Comparison of ENCODE assay signal across 16 cellular contexts in the genomic region with DNA sequence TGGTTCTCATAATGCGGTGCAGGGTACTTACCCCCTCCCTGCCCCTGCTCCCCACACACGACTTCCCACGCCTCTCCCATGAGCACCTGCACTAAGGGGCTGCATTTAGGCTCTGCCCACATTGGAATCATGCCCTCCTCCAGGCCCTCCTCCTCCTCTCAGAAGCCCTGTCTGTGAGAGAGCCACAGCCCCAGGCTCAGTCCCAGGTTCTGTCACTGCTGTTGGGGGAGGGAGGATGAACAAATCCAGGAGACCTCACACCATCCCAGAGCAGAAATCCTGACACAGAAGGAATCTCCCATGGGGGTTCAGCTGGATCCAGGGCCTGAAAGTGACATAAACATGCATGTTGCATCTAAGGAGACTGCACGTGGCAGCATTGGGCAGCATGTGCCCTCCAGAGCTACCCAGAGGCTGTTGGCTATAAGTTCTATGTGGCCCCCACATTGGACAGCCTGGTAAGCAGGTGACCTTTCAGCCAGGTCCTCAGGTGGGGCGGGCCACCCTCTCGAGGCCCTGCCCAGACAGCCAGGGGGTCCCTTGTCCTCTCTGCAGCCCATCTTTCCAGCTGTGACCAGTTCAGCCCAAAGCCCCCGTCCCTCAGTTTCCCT. TPM values are rescaled to one million over a fixed set of nuclear protein-coding genes. Genes with fewer than 3 reads are reported as not detected.
DNase-seq lines count a peak whose midpoint lies in the region; ATAC-seq and TF ChIP-seq lines count a peak whose summit lies in the region.
"Had no signal": no experiment of that assay in that cellular context is flagged by ENCODE, and none has a peak within 500 bp of the region (broad histone marks: within the 10 kb centered on the region; RNA-seq: fewer than 3 reads in every experiment).

No MANE protein-coding gene starts in this region.

- H3K27ac ChIP-seq in naive thymus-derived CD4-positive, alpha-beta T cell (ENCODE audit: low read depth, low read length): no peak overlapping the region
- H3K27ac ChIP-seq in Peyer's patch: peak overlapping the region in 1 of 4 donors; percentile 25

- H3K4me3 Mint-ChIP-seq in stimulated activated naive CD8-positive, alpha-beta T cell treated with anti-CD3 and anti-CD28 coated beads, Interleukin-15, Interleukin-2, amounts not matched to agents 100 ng/mL and 50 ng/mL, for 24 hours: no peak overlapping the region
- H3K4me3 Mint-ChIP-seq in activated naive CD8-positive, alpha-beta T cell: no peak overlapping the region
- no peak overlapping the region for H3K4me3 Mint-ChIP-seq in naive thymus-derived CD4-positive, alpha-beta T cell

- H3K9me3 ChIP-seq in naive thymus-derived CD4-positive, alpha-beta T cell (ENCODE audit: control insufficient read depth in 2 of 3, low read length in 3 of 3): no peaks in the 10 kb centered on the region
- H3K9me3 ChIP-seq in Peyer's patch: no peaks in the 10 kb centered on the region
- H3K9me3 ChIP-seq: breast epithelium had no signal

- intact Hi-C loops in naive thymus-derived CD4-positive, alpha-beta T cell (cut with micrococcal nuclease): no loop called here
- intact Hi-C loops in posterior cingulate gyrus (cut with DNase I): no loop called here

- H3K27me3 ChIP-seq in naive thymus-derived CD4-positive, alpha-beta T cell (ENCODE audit: control insufficient read depth in 2 of 2, insufficient read depth in 2 of 2, low read length in 2 of 2): no peaks in the 10 kb centered on the region
- H3K27me3 ChIP-seq in Peyer's patch: no peaks in the 10 kb centered on the region
- H3K27me3 ChIP-seq: breast epithelium had no signal

- H3K36me3 Mint-ChIP-seq in stimulated activated naive CD8-positive, alpha-beta T cell treated with anti-CD3 and anti-CD28 coated beads, Interleukin-15, Interleukin-2, amounts not matched to agents 100 ng/mL and 50 ng/mL, for 24 hours (ENCODE audit: low read depth): peaks cover 9% of the 10 kb centered on the region
- no peaks in the 10 kb centered on the region for H3K36me3 Mint-ChIP-seq in activated naive CD8-positive, alpha-beta T cell
- peaks cover 0 to 8% (median 7%) of the 10 kb centered on the region in 5 donors for H3K36me3 Mint-ChIP-seq in naive thymus-derived CD4-positive, alpha-beta T cell

- no peaks in the 10 kb centered on the region for H3K27me3 Mint-ChIP-seq in stimulated activated naive CD8-positive, alpha-beta T cell treated with anti-CD3 and anti-CD28 coated beads, Interleukin-15, Interleukin-2, amounts not matched to agents 100 ng/mL and 50 ng/mL, for 24 hours
- H3K27me3 Mint-ChIP-seq in activated naive CD8-positive, alpha-beta T cell: no peaks in the 10 kb centered on the region
- H3K27me3 Mint-ChIP-seq in naive thymus-derived CD4-positive, alpha-beta T cell: no peaks in the 10 kb centered on the region

- CTCF ChIA-PET in naive thymus-derived CD4-positive, alpha-beta T cell (lab: Charles Lee): no interaction called here

- POLR2A ChIA-PET in naive thymus-derived CD4-positive, alpha-beta T cell (lab: Charles Lee): no interaction called here

- TF ChIP-seq POLR2A in Peyer's patch (IDR thresholded peaks at IDR 0.05): no peak

- H3K9me3 Mint-ChIP-seq in stimulated activated naive CD8-positive, alpha-beta T cell treated with anti-CD3 and anti-CD28 coated beads, Interleukin-15, Interleukin-2, amounts not matched to agents 100 ng/mL and 50 ng/mL, for 24 hours: no peaks in the 10 kb centered on the region
- no peaks in the 10 kb centered on the region for H3K9me3 Mint-ChIP-seq in activated naive CD8-positive, alpha-beta T cell (ENCODE audit: low read depth)
- peaks cover 0 to 2% (median 0%) of the 10 kb centered on the region in 11 donors for H3K9me3 Mint-ChIP-seq in naive thymus-derived CD4-positive, alpha-beta T cell
- H3K9me3 Mint-ChIP-seq: activated T-helper 2 cell treated with anti-CD3 and anti-CD28 coated beads, Interferon-gamma antibody, Interleukin-2, Interleukin-4, amounts not matched to agents 10 μg/mL and 5 μg/mL and 100 μg/mL, durations not matched to agents 14 hours and 24 hours and 36 hours had no signal

- peaks cover 0 to 9% (median 0%) of the 10 kb centered on the region in 3 experiments for H3K36me3 ChIP-seq in naive thymus-derived CD4-positive, alpha-beta T cell (ENCODE audit: control insufficient read depth in 2 of 3, insufficient read depth in 3 of 3, low read length in 3 of 3)
- H3K36me3 ChIP-seq in Peyer's patch: no peaks in the 10 kb centered on the region
- H3K36me3 ChIP-seq: breast epithelium had no signal

- H3K27ac Mint-ChIP-seq in stimulated activated naive CD8-positive, alpha-beta T cell treated with anti-CD3 and anti-CD28 coated beads, Interleukin-15, Interleukin-2, amounts not matched to agents 100 ng/mL and 50 ng/mL, for 24 hours: peak overlapping the region; percentile 87
- peak overlapping the region; percentile 58 for H3K27ac Mint-ChIP-seq in activated naive CD8-positive, alpha-beta T cell
- H3K27ac Mint-ChIP-seq in naive thymus-derived CD4-positive, alpha-beta T cell: peak overlapping the region in 5 of 9 donors; percentile 13 to 74 (median 46)

- DNase-seq in stimulated activated naive CD8-positive, alpha-beta T cell treated with anti-CD3 and anti-CD28 coated beads, Interleukin-15, Interleukin-2, amounts not matched to agents 100 U/mL and 50 U/mL, for 24 hours: no peak
- DNase-seq in naive thymus-derived CD4-positive, alpha-beta T cell: no peak
- DNase-seq in Peyer's patch: no peak
- no peak for DNase-seq in central memory CD4-positive, alpha-beta T cell
- no peak for DNase-seq in SHP77 (lab: John Stamatoyannopoulos, UW)
- DNase-seq in posterior cingulate gyrus: no peak
- DNase-seq: activated CD4-positive, CD25-positive, alpha-beta regulatory T cell treated with anti-CD3 and anti-CD28 coated beads, Interleukin-2, amount 50 U/mL, for 72 hours; hippocampal formation; NCI-H187; NCI-H774; stimulated activated CD4-positive, alpha-beta T cell treated with anti-CD3 and anti-CD28 coated beads, Interleukin-1b, Interleukin-23, amount 100 ng/mL, for 48 hours had no signal

- no peaks in the 10 kb centered on the region for H3K4me1 ChIP-seq in naive thymus-derived CD4-positive, alpha-beta T cell (ENCODE audit: control insufficient read depth in 2 of 2, insufficient read depth in 2 of 2, low read length in 2 of 2)
- peaks cover 0 to 22% (median 7%) of the 10 kb centered on the region in 4 donors for H3K4me1 ChIP-seq in Peyer's patch
- H3K4me1 ChIP-seq: breast epithelium had no signal

- no peak for ATAC-seq in stimulated activated naive CD8-positive, alpha-beta T cell treated with anti-CD3 and anti-CD28 coated beads, Interleukin-15, Interleukin-2, amounts not matched to agents 100 U/mL and 50 U/mL, for 24 hours
- no peak for ATAC-seq in naive thymus-derived CD4-positive, alpha-beta T cell

- H3K4me3 ChIP-seq in naive thymus-derived CD4-positive, alpha-beta T cell (ENCODE audit: low read length): no peak overlapping the region
- H3K4me3 ChIP-seq in Peyer's patch: no peak overlapping the region
- H3K4me3 ChIP-seq: breast epithelium had no signal

- peaks cover 64% of the 10 kb centered on the region for H3K4me1 Mint-ChIP-seq in stimulated activated naive CD8-positive, alpha-beta T cell treated with anti-CD3 and anti-CD28 coated beads, Interleukin-15, Interleukin-2, amounts not matched to agents 100 ng/mL and 50 ng/mL, for 24 hours (ENCODE audit: low read depth)
- peaks cover 42% of the 10 kb centered on the region for H3K4me1 Mint-ChIP-seq in activated naive CD8-positive, alpha-beta T cell (ENCODE audit: low read depth)
- peaks cover 5 to 41% (median 23%) of the 10 kb centered on the region in 7 donors for H3K4me1 Mint-ChIP-seq in naive thymus-derived CD4-positive, alpha-beta T cell

- no peak for TF ChIP-seq CTCF in Peyer's patch (IDR thresholded peaks at IDR 0.05)

RNA-seq across cellular contexts. Expression of a gene that starts 1.6 kb away (rescaled TPM):
- total RNA-seq in naive thymus-derived CD4-positive, alpha-beta T cell: 100 to 1,000 TPM in 1 of 5 experiments, 10 to 100 TPM in 4; 13.0 to 118 (median 14.3) TPM
- polyA plus RNA-seq in naive thymus-derived CD4-positive, alpha-beta T cell: 1 to 10 TPM in 1 of 2 donors, under 1 TPM in 1; 0.40 to 1.1 TPM
- 1 to 10 TPM; 5.8 to 9.5 (median 5.9) TPM for total RNA-seq in Peyer's patch
- total RNA-seq: epithelial cell of proximal tubule had no signal

RNA-seq across cellular contexts. Expression of a gene that starts 13.7 kb away (rescaled TPM):
- total RNA-seq in naive thymus-derived CD4-positive, alpha-beta T cell: 100 to 1,000 TPM in 4 of 5 experiments, 10 to 100 TPM in 1; 79.1 to 137 (median 120) TPM
- polyA plus RNA-seq in naive thymus-derived CD4-positive, alpha-beta T cell: 10 to 100 TPM in 1 of 2 donors, 1 to 10 TPM in 1; 1.1 to 11.1 TPM
- total RNA-seq in Peyer's patch: 100 to 1,000 TPM in 3 of 4 donors, 10 to 100 TPM in 1; 73.6 to 179 (median 150) TPM

RNA-seq across cellular contexts. Expression of a gene that starts 56.8 kb away (rescaled TPM):
- total RNA-seq in naive thymus-derived CD4-positive, alpha-beta T cell: 10 to 100 TPM in 3 of 5 experiments, 1 to 10 TPM in 2; 4.1 to 18.6 (median 10.3) TPM
- polyA plus RNA-seq in naive thymus-derived CD4-positive, alpha-beta T cell: 1 to 10 TPM; 5.6 to 5.9 TPM
- total RNA-seq in Peyer's patch: 10 to 100 TPM in 1 of 4 donors, 1 to 10 TPM in 3; 1.8 to 19.8 (median 3.6) TPM

RNA-seq across cellular contexts. Expression of a gene that starts 58.0 kb away (rescaled TPM):
- total RNA-seq in naive thymus-derived CD4-positive, alpha-beta T cell: 10 to 100 TPM; 47.9 to 68.2 (median 65.1) TPM
- 10 to 100 TPM; 12.2 to 20.5 TPM for polyA plus RNA-seq in naive thymus-derived CD4-positive, alpha-beta T cell
- total RNA-seq in Peyer's patch: 10 to 100 TPM; 17.3 to 46.3 (median 32.2) TPM
